Comparison of ENCODE assay signal across 28 cellular contexts in genomic region chr13:50700664-50701266, GRCh38.
DNase-seq lines count a peak whose midpoint lies in the region; ATAC-seq, FAIRE-seq and TF ChIP-seq lines count a peak whose summit lies in the region.
"Had no signal": no experiment of that assay in that cellular context is flagged by ENCODE, and none has a peak within 500 bp of the region (broad histone marks: within the 10 kb centered on the region; RNA-seq: fewer than 3 reads in every experiment).

No MANE protein-coding gene starts in this region.

- H3K79me2 ChIP-seq in smooth muscle cell (ENCODE audit: low read depth): no peaks in the 10 kb centered on the region

- no peak overlapping the region for H4K5ac ChIP-seq in IMR-90 (ENCODE audit: low read depth, low read length)

- H4K20me1 ChIP-seq in IMR-90 (ENCODE audit: insufficient read depth, low read length) (no peaks in the 10 kb centered on the region), smooth muscle cell (ENCODE audit: low read depth) (no peaks in the 10 kb centered on the region)

- CTCF ChIA-PET in IMR-90 (lab: Yijun Ruan, JAX): no interaction called here

- H3K9me3 ChIP-seq in IMR-90 (ENCODE audit: control insufficient read depth, insufficient read depth, low read length): no peaks in the 10 kb centered on the region
- no peaks in the 10 kb centered on the region for H3K9me3 ChIP-seq in smooth muscle cell (replicated peaks; ENCODE audit: low read depth)
- H3K9me3 ChIP-seq: gastrocnemius medialis, tibial nerve had no signal

- no peak overlapping the region for H3K14ac ChIP-seq in IMR-90 (replicated peaks; ENCODE audit: low read depth, low read length)

- TF ChIP-seq POLR2A in IMR-90 (IDR thresholded peaks at IDR 0.05; ENCODE audit: low read depth, low read length): no peak

- no TSS peak for BruUV-seq in IMR-90 (replicated peaks; lab: Mats Ljungman, UMichigan)

- TF ChIP-seq CTCF in IMR-90 (conservative IDR thresholded peaks at IDR 0.05; ENCODE audit: low read depth, low read length) (no peak), smooth muscle cell (IDR thresholded peaks at IDR 0.05; ENCODE audit: borderline replicate concordance, insufficient read depth, poor library complexity, severe bottlenecking) (no peak)

- TF ChIP-seq RAD21 in IMR-90 (IDR thresholded peaks at IDR 0.05; ENCODE audit: low read length): no peak

- H3K27me3 ChIP-seq in IMR-90 (ENCODE audit: control insufficient read depth, insufficient read depth, low read length) (peaks cover 7% of the 10 kb centered on the region), smooth muscle cell (ENCODE audit: low read depth) (peaks cover 6% of the 10 kb centered on the region)
- H3K27me3 ChIP-seq: gastrocnemius medialis, tibial nerve had no signal

- DNase-seq in IMR-90 (no peak), RCC 7860 (ENCODE audit: low spot score) (peak; percentile 50), left kidney (ENCODE audit: low read depth, low spot score) (peak; percentile 19), smooth muscle cell (lab: John Stamatoyannopoulos, UW; ENCODE audit: unreplicated experiment) (no peak), GM19240 (ENCODE audit: insufficient read length, low spot score) (no peak), HPDE6-E6E7 (ENCODE audit: extremely low spot score) (no peak)
- DNase-seq in activated T-cell treated with anti-CD3 and anti-CD28 coated beads, Interleukin-2, amount 50 U/mL, for 48 hours: no peak
- DNase-seq: activated CD4-positive, alpha-beta T cell treated with anti-CD3 and anti-CD28 coated beads for 48 hours; activated CD8-positive, alpha-beta memory T cell treated with anti-CD3 and anti-CD28 coated beads for 24 hours; activated T-cell treated with anti-CD3 and anti-CD28 coated beads for 4 hours; C1 segment of cervical spinal cord; COR-L47; gastrocnemius medialis; GDM1; GM23248; HFFc6; hippocampal formation; left cardiac atrium; NCI-H1105 treated with DMSO at 0.1 percent for 48 hours; NCI-H187 treated with DMSO at 0.1 percent for 48 hours; PC-3; SHP77; stimulated activated CD4-positive, alpha-beta T cell treated with anti-CD3 and anti-CD28 coated beads, Interleukin-4, amount 100 ng/mL, for 4 hours; T1000; WERI-Rb-1 had no signal

- H3K27ac ChIP-seq in IMR-90 (ENCODE audit: insufficient read depth, low read length): no peak overlapping the region
- H3K27ac ChIP-seq in smooth muscle cell (ENCODE audit: low read depth): no peak overlapping the region
- H3K27ac ChIP-seq: GM23248, WERI-Rb-1 had no signal

- H3K4ac ChIP-seq in IMR-90 (ENCODE audit: low read depth, low read length): no peak overlapping the region

- no peak overlapping the region for H2BK15ac ChIP-seq in IMR-90 (ENCODE audit: low read depth, low read length)

- dilution Hi-C loops in IMR-90 (cut with HindIII; ENCODE audit: low sequenced_read_pairs, unreplicated experiment): no loop called here

- intact Hi-C loops in IMR-90 (cut with micrococcal nuclease): no loop called here

- POLR2A ChIA-PET in IMR-90 (lab: Charles Lee; ENCODE audit: unreplicated experiment): no interaction called here

- H3K9me1 ChIP-seq in IMR-90 (ENCODE audit: insufficient read depth, low read length): no peaks in the 10 kb centered on the region

- no peak overlapping the region for H4K91ac ChIP-seq in IMR-90 (ENCODE audit: insufficient read depth, low read depth, low read length)

- H2BK20ac ChIP-seq in IMR-90 (ENCODE audit: low read depth, low read length): no peak overlapping the region

- no peaks in the 10 kb centered on the region for H3K79me1 ChIP-seq in IMR-90 (ENCODE audit: low read depth in 1 of 2, low read length in 2 of 2)

- no peak overlapping the region for H2AK9ac ChIP-seq in IMR-90 (replicated peaks; ENCODE audit: low read depth, low read length, poor library complexity)

- H3K36me3 ChIP-seq in IMR-90 (ENCODE audit: control insufficient read depth, insufficient read depth, low read length): no peaks in the 10 kb centered on the region
- no peaks in the 10 kb centered on the region for H3K36me3 ChIP-seq in smooth muscle cell (ENCODE audit: low read depth)
- H3K36me3 ChIP-seq: gastrocnemius medialis, tibial nerve, WERI-Rb-1 had no signal

- H2AK5ac ChIP-seq in IMR-90 (ENCODE audit: low read depth, low read length): no peak overlapping the region

- H3K4me2 ChIP-seq in IMR-90 (ENCODE audit: low read depth, low read length) (no peak overlapping the region), smooth muscle cell (peak overlapping the region; percentile 21)

- no peak overlapping the region for H3K56ac ChIP-seq in IMR-90 (ENCODE audit: extremely low read depth, insufficient read depth, low read length)

- ATAC-seq in IMR-90 (ENCODE audit: low read depth): no peak
- ATAC-seq: gastrocnemius medialis, left cardiac atrium, PC-3, sciatic nerve had no signal

- no peaks in the 10 kb centered on the region for H3F3A ChIP-seq in smooth muscle cell (ENCODE audit: low read depth)

- H3K9ac ChIP-seq in IMR-90 (ENCODE audit: low read depth, low read length) (no peak overlapping the region), smooth muscle cell (ENCODE audit: low read depth) (no peak overlapping the region)
- H3K9ac ChIP-seq: GM23248 had no signal

- in situ Hi-C loops in IMR-90 (cut with MboI; ENCODE audit: low sequenced_read_pairs): no loop called here

- peak; percentile 94 for FAIRE-seq in RCC 7860 (lab: Jason Lieb, UNC)
- FAIRE-seq: bronchial epithelial cell had no signal

- H3K4me3 ChIP-seq in IMR-90 (ENCODE audit: insufficient read depth, low read depth, low read length) (no peak overlapping the region), smooth muscle cell (no peak overlapping the region)
- H3K4me3 ChIP-seq: gastrocnemius medialis, GM23248, tibial nerve had no signal

- H3K18ac ChIP-seq in IMR-90 (ENCODE audit: low read depth, low read length): no peak overlapping the region

- H3K4me1 ChIP-seq in IMR-90 (ENCODE audit: control insufficient read depth, insufficient read depth, low read length) (no peaks in the 10 kb centered on the region), smooth muscle cell (ENCODE audit: low read depth) (peaks cover 12% of the 10 kb centered on the region)

- no peak overlapping the region for H4K8ac ChIP-seq in IMR-90 (ENCODE audit: low read depth in 2 of 2, low read length in 2 of 2)

- no peak overlapping the region for H3K23ac ChIP-seq in IMR-90 (ENCODE audit: low read depth, low read length)

- H2BK5ac ChIP-seq in IMR-90 (ENCODE audit: low read depth, low read length, poor library complexity, severe bottlenecking): no peak overlapping the region

- no peak overlapping the region for H2BK120ac ChIP-seq in IMR-90 (ENCODE audit: low read depth, low read length)

- WGBS in IMR-90 (ENCODE audit: extremely low coverage in 2 of 2, insufficient read length in 1 of 2), 2 experiments: no CpG with 5 or more reads among the region's 1 CpG
- WGBS in smooth muscle cell (ENCODE audit: low lambda C conversion rate): 88% methylated on average over 1 of the region's 1 CpG

- H2AFZ ChIP-seq in IMR-90 (replicated peaks; ENCODE audit: low read length, poor library complexity) (no peak overlapping the region), smooth muscle cell (ENCODE audit: low read depth) (no peak overlapping the region)
- H2AFZ ChIP-seq: GM23248 had no signal

TF ChIP-seq in IMR-90, 13 proteins besides CTCF, POLR2A, EP300 and RAD21:
- TF ChIP-seq CHD1 (IDR thresholded peaks at IDR 0.05; ENCODE audit: low read depth, low read length) (no peak), MAFK (IDR thresholded peaks at IDR 0.05; ENCODE audit: low read depth, low read length) (peak; percentile 46; the same call in 1 of the 2 replicates)

Comparison
In these comparisons a context has a peak if more than half of its experiments do, and no peak if none do; other contexts are left out.
1. DNase-seq: peak in RCC 7860 (single experiment) and left kidney (single experiment); none in IMR-90 (single experiment), smooth muscle cell (single experiment), activated T-cell treated with anti-CD3 and anti-CD28 coated beads, Interleukin-2, amount 50 U/mL, for 48 hours (0 of 2), GM19240 (single experiment) and HPDE6-E6E7 (single experiment).